ENCODE assay signal across 1 cellular context in the genomic region with DNA sequence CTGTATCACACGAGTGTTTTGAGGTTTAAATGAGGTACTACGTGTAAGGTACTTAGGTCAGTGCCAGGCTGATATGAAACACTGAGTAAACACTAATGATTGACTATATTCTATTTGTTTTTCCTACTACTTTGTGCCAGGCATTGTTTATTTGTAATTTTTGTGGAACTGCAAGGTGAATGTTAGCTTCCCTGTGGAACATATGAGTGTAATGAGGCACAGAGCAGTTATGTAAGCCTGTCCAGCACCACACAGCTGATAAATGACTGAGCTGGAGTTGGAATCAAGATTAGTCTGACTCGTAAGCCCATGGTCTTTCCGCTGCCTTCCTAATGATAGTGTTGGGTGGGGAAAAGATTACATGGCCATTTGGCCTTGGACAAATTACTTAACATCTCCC.
TF ChIP-seq lines count a peak whose summit lies in the region.

No MANE protein-coding gene starts in this region.

TF ChIP-seq in IMR-90, 13 proteins besides CTCF, POLR2A, EP300 and RAD21 (continued from another document):
- TF ChIP-seq MAFK (IDR thresholded peaks at IDR 0.05; ENCODE audit: low read depth, low read length) (no peak), MXI1 (IDR thresholded peaks at IDR 0.05; ENCODE audit: borderline replicate concordance, low read depth, low read length) (no peak), RFX5 (IDR thresholded peaks at IDR 0.05; ENCODE audit: low read depth, low read length) (no peak)
- TF ChIP-seq, protein P1, sequence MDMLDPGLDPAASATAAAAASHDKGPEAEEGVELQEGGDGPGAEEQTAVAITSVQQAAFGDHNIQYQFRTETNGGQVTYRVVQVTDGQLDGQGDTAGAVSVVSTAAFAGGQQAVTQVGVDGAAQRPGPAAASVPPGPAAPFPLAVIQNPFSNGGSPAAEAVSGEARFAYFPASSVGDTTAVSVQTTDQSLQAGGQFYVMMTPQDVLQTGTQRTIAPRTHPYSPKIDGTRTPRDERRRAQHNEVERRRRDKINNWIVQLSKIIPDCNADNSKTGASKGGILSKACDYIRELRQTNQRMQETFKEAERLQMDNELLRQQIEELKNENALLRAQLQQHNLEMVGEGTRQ (IDR thresholded peaks at IDR 0.05; ENCODE audit: low read depth, low read length), result no peak
